ENCODE assay signal across 16 cellular contexts in the genomic region with DNA sequence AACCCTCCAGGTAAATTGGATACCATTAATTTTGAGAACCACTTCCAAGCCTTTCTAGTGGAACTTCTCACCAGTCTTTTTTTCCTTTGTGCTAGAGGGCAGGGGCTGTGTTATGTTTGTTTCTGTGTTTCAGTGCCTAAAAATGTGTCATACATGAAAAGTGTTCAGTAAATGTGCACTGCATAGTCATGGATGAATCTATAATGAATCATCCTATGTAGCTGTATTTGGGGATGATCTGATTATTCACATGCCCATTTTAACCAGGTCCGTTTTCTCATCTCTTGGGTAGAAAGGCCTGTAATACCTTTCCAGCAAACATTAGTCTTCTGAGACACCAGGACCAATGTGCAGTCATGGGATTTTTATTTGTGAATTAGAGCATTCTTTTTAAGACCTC.
DNase-seq lines count a peak whose midpoint lies in the region; ATAC-seq and TF ChIP-seq lines count a peak whose summit lies in the region.
"Had no signal": no experiment of that assay in that cellular context is flagged by ENCODE, and none has a peak within 500 bp of the region (broad histone marks: within the 10 kb centered on the region; RNA-seq: fewer than 3 reads in every experiment).

No MANE protein-coding gene starts in this region.

- H3K23ac ChIP-seq in IMR-90 (ENCODE audit: low read depth, low read length) (no peak overlapping the region), neuronal stem cell (ENCODE audit: low read depth, low read length, poor library complexity) (no peak overlapping the region)

- DNase-seq in IMR-90, result peak; percentile 10
- peak; percentile 10 for DNase-seq in astrocyte of the hippocampus (ENCODE audit: low read depth, low spot score)
- peak in 1 of 2 donors; percentile 34 for DNase-seq in foreskin keratinocyte
- no peak for DNase-seq in endothelial cell (ENCODE audit: low spot score)
- DNase-seq in BE2C, result no peak
- DNase-seq in neuronal stem cell (ENCODE audit: low spot score), result no peak
- DNase-seq: ACHN; CD4-positive, alpha-beta T cell; DMS153; DMS79 treated with DMSO at 0.1 percent for 48 hours; GOT3; H9; KBM-7 had no signal

- no peaks in the 10 kb centered on the region for H3K9me3 Mint-ChIP-seq in endothelial cell (ENCODE audit: unreplicated experiment)
- H3K9me3 Mint-ChIP-seq: CD4-positive, alpha-beta T cell had no signal

- TF ChIP-seq CTCF in IMR-90 (conservative IDR thresholded peaks at IDR 0.05; ENCODE audit: low read depth, low read length) (no peak), foreskin keratinocyte (conservative IDR thresholded peaks at IDR 0.05) (no peak), endothelial cell (IDR thresholded peaks at IDR 0.05; ENCODE audit: unreplicated experiment) (no peak), BE2C (IDR thresholded peaks at IDR 0.05; ENCODE audit: low read depth, low read length) (no peak)

- POLR2A ChIA-PET in IMR-90 (lab: Charles Lee; ENCODE audit: unreplicated experiment), result no interaction called here

- no peak overlapping the region for H2BK12ac ChIP-seq in neuronal stem cell (ENCODE audit: low read length)

- H2AK5ac ChIP-seq in IMR-90 (ENCODE audit: low read depth, low read length), result no peak overlapping the region
- H2AK5ac ChIP-seq in neuronal stem cell (ENCODE audit: low read depth, low read length), result no peak overlapping the region

- no peak overlapping the region for H3K27ac ChIP-seq in IMR-90 (ENCODE audit: insufficient read depth, low read length)
- no peak overlapping the region for H3K27ac ChIP-seq in foreskin keratinocyte
- no peak overlapping the region for H3K27ac ChIP-seq in neuronal stem cell (replicated peaks; ENCODE audit: low read length)
- H3K27ac ChIP-seq: C4-2B had no signal

- in situ Hi-C loops in IMR-90 (cut with MboI; ENCODE audit: low sequenced_read_pairs), result no loop called here

- H2AFZ ChIP-seq in IMR-90 (replicated peaks; ENCODE audit: low read length, poor library complexity) (no peak overlapping the region), neuronal stem cell (ENCODE audit: low read length) (no peak overlapping the region)

- no peak for TF ChIP-seq POLR2A in IMR-90 (IDR thresholded peaks at IDR 0.05; ENCODE audit: low read depth, low read length)

- H3K18ac ChIP-seq in IMR-90 (ENCODE audit: low read depth, low read length), result no peak overlapping the region
- no peak overlapping the region for H3K18ac ChIP-seq in neuronal stem cell (ENCODE audit: low read length)

- no peaks in the 10 kb centered on the region for H3K4me1 Mint-ChIP-seq in endothelial cell (ENCODE audit: unreplicated experiment)
- H3K4me1 Mint-ChIP-seq: IgD-negative memory B cell had no signal

- H4K5ac ChIP-seq in IMR-90 (ENCODE audit: low read depth, low read length), result no peak overlapping the region

- H2BK20ac ChIP-seq in IMR-90 (ENCODE audit: low read depth, low read length), result no peak overlapping the region

- no peaks in the 10 kb centered on the region for H4K20me1 ChIP-seq in IMR-90 (ENCODE audit: insufficient read depth, low read length)

- H2BK15ac ChIP-seq in IMR-90 (ENCODE audit: low read depth, low read length) (no peak overlapping the region), neuronal stem cell (ENCODE audit: low read length) (no peak overlapping the region)

- H4K91ac ChIP-seq in IMR-90 (ENCODE audit: insufficient read depth, low read depth, low read length) (no peak overlapping the region), neuronal stem cell (ENCODE audit: low read depth, low read length, poor library complexity) (no peak overlapping the region)

- H3K4me3 Mint-ChIP-seq in endothelial cell (ENCODE audit: unreplicated experiment), result no peak overlapping the region
- H3K4me3 Mint-ChIP-seq: CD4-positive, alpha-beta T cell; H9; IgD-negative memory B cell had no signal

- no peaks in the 10 kb centered on the region for H3K36me3 Mint-ChIP-seq in endothelial cell (ENCODE audit: low read depth, unreplicated experiment)
- H3K36me3 Mint-ChIP-seq: IgD-negative memory B cell had no signal

- no peaks in the 10 kb centered on the region for H3K27me3 ChIP-seq in IMR-90 (ENCODE audit: control insufficient read depth, insufficient read depth, low read length)
- H3K27me3 ChIP-seq in foreskin keratinocyte, result no peaks in the 10 kb centered on the region
- no peaks in the 10 kb centered on the region for H3K27me3 ChIP-seq in BE2C
- no peaks in the 10 kb centered on the region for H3K27me3 ChIP-seq in neuronal stem cell (ENCODE audit: control insufficient read depth in 3 of 3, insufficient read depth in 3 of 3, low read depth in 1 of 3, low read length in 3 of 3)

- H4K8ac ChIP-seq in IMR-90 (ENCODE audit: low read depth in 2 of 2, low read length in 2 of 2) (no peak overlapping the region), neuronal stem cell (ENCODE audit: low read depth, low read length) (no peak overlapping the region)

- no peaks in the 10 kb centered on the region for H3K27me3 Mint-ChIP-seq in endothelial cell (ENCODE audit: unreplicated experiment)
- H3K27me3 Mint-ChIP-seq: CD4-positive, alpha-beta T cell; IgD-negative memory B cell had no signal

- intact Hi-C loops in IMR-90 (cut with micrococcal nuclease), result no loop called here

- H3K9ac ChIP-seq in IMR-90 (ENCODE audit: low read depth, low read length), result no peak overlapping the region
- H3K9ac ChIP-seq in neuronal stem cell (ENCODE audit: low read depth, low read length, poor library complexity), result no peak overlapping the region

- CTCF ChIA-PET in IMR-90 (lab: Yijun Ruan, JAX), result no interaction called here

- no peak overlapping the region for H3K27ac Mint-ChIP-seq in endothelial cell (ENCODE audit: unreplicated experiment)
- H3K27ac Mint-ChIP-seq: CD4-positive, alpha-beta T cell; H9; IgD-negative memory B cell had no signal

- H2BK120ac ChIP-seq in IMR-90 (ENCODE audit: low read depth, low read length), result no peak overlapping the region
- H2BK120ac ChIP-seq in neuronal stem cell (ENCODE audit: low read depth, low read length), result no peak overlapping the region

- H3K4ac ChIP-seq in IMR-90 (ENCODE audit: low read depth, low read length), result no peak overlapping the region
- H3K4ac ChIP-seq in neuronal stem cell (ENCODE audit: low read length), result no peak overlapping the region

- H3K4me1 ChIP-seq in IMR-90 (ENCODE audit: control insufficient read depth, insufficient read depth, low read length) (no peaks in the 10 kb centered on the region), foreskin keratinocyte (no peaks in the 10 kb centered on the region), BE2C (no peaks in the 10 kb centered on the region), neuronal stem cell (ENCODE audit: control insufficient read depth in 2 of 2, insufficient read depth in 1 of 2, low read depth in 1 of 2, low read length in 2 of 2) (no peaks in the 10 kb centered on the region)

- H3K56ac ChIP-seq in IMR-90 (ENCODE audit: extremely low read depth, insufficient read depth, low read length), result no peak overlapping the region

- no peak for TF ChIP-seq RAD21 in IMR-90 (IDR thresholded peaks at IDR 0.05; ENCODE audit: low read length)

- dilution Hi-C loops in IMR-90 (cut with HindIII; ENCODE audit: low sequenced_read_pairs, unreplicated experiment), result no loop called here

- no peaks in the 10 kb centered on the region for H3K9me1 ChIP-seq in IMR-90 (ENCODE audit: insufficient read depth, low read length)

- no peaks in the 10 kb centered on the region for H3K79me1 ChIP-seq in IMR-90 (ENCODE audit: low read depth in 1 of 2, low read length in 2 of 2)
- no peaks in the 10 kb centered on the region for H3K79me1 ChIP-seq in neuronal stem cell (ENCODE audit: low read depth, low read length)

- H3K4me3 ChIP-seq in IMR-90 (ENCODE audit: insufficient read depth, low read depth, low read length) (no peak overlapping the region), BE2C (ENCODE audit: low read depth, low read length) (no peak overlapping the region), neuronal stem cell (ENCODE audit: low read length in 2 of 2) (no peak overlapping the region)
- H3K4me3 ChIP-seq: GM12878 had no signal

- H3K9me3 ChIP-seq in IMR-90 (ENCODE audit: control insufficient read depth, insufficient read depth, low read length) (no peaks in the 10 kb centered on the region), BE2C (no peaks in the 10 kb centered on the region), neuronal stem cell (replicated peaks in 1 of 2; ENCODE audit: control insufficient read depth in 2 of 2, insufficient read depth in 1 of 2, low read depth in 1 of 2, low read length in 2 of 2) (peaks cover 0 to 4% of the 10 kb centered on the region in 2 donors)

- no peak for ATAC-seq in IMR-90 (ENCODE audit: low read depth)
- peak; percentile 63 for ATAC-seq in foreskin keratinocyte
- ATAC-seq: GM12878 had no signal

- H3K4me2 ChIP-seq in IMR-90 (ENCODE audit: low read depth, low read length), result no peak overlapping the region
- no peak overlapping the region for H3K4me2 ChIP-seq in neuronal stem cell (ENCODE audit: insufficient read depth, low read length, poor library complexity, severe bottlenecking)

- BruUV-seq in IMR-90 (replicated peaks; lab: Mats Ljungman, UMichigan), result no TSS peak

- H3K14ac ChIP-seq in IMR-90 (replicated peaks; ENCODE audit: low read depth, low read length), result no peak overlapping the region
- H3K14ac ChIP-seq in neuronal stem cell (ENCODE audit: low read length), result no peak overlapping the region

- no CpG with 5 or more reads among the region's 1 CpG for WGBS in IMR-90 (ENCODE audit: extremely low coverage in 2 of 2, insufficient read length in 1 of 2), 2 experiments
- no CpG with 5 or more reads among the region's 1 CpG for WGBS in neuronal stem cell (ENCODE audit: extremely low coverage in 2 of 2, insufficient read length in 2 of 2, insufficient replicate concordance in 1 of 2), 2 donors

- H3K36me3 ChIP-seq in IMR-90 (ENCODE audit: control insufficient read depth, insufficient read depth, low read length), result no peaks in the 10 kb centered on the region
- H3K36me3 ChIP-seq in BE2C, result no peaks in the 10 kb centered on the region
- no peaks in the 10 kb centered on the region for H3K36me3 ChIP-seq in neuronal stem cell (replicated peaks in 1 of 2; ENCODE audit: control insufficient read depth in 2 of 2, insufficient read depth in 2 of 2, low read length in 2 of 2)

- no peak overlapping the region for H2BK5ac ChIP-seq in IMR-90 (ENCODE audit: low read depth, low read length, poor library complexity, severe bottlenecking)
- H2BK5ac ChIP-seq in neuronal stem cell (ENCODE audit: low read length), result no peak overlapping the region

- no peak overlapping the region for H2AK9ac ChIP-seq in IMR-90 (replicated peaks; ENCODE audit: low read depth, low read length, poor library complexity)

TF ChIP-seq in IMR-90, 13 proteins besides CTCF, POLR2A, EP300 and RAD21:
- no peak for TF ChIP-seq SMC3 (IDR thresholded peaks at IDR 0.05; ENCODE audit: low read depth, low read length)
- no peak for TF ChIP-seq RCOR1 (IDR thresholded peaks at IDR 0.05; ENCODE audit: insufficient replicate concordance, low read length)
- no peak for TF ChIP-seq MXI1 (IDR thresholded peaks at IDR 0.05; ENCODE audit: borderline replicate concordance, low read depth, low read length)
- TF ChIP-seq MAFK (IDR thresholded peaks at IDR 0.05; ENCODE audit: low read depth, low read length), result no peak
- no peak for TF ChIP-seq CEBPB (IDR thresholded peaks at IDR 0.05; ENCODE audit: low read depth, low read length)
- no peak for TF ChIP-seq BHLHE40 (IDR thresholded peaks at IDR 0.05; ENCODE audit: low read depth, low read length)
- TF ChIP-seq CHD1 (IDR thresholded peaks at IDR 0.05; ENCODE audit: low read depth, low read length), result no peak

Comparison
In these comparisons a context has a peak if more than half of its experiments do, and no peak if none do; other contexts are left out.
1. DNase-seq: peak in IMR-90 (single experiment) and astrocyte of the hippocampus (single experiment); none in endothelial cell (single experiment), BE2C (single experiment) and neuronal stem cell (single experiment).